In genomic region chr3:134302674-134303073, GRCh38 we compare ENCODE assay signal across 18 cellular contexts.
"Had no signal": no experiment of that assay in that cellular context is flagged by ENCODE, and none has a peak within 500 bp of the region (broad histone marks: within the 10 kb centered on the region; RNA-seq: fewer than 3 reads in every experiment).

No MANE protein-coding gene starts in this region.

- DNase-seq: activated CD4-positive, alpha-beta T cell treated with anti-CD3 and anti-CD28 coated beads, Interleukin-2, amount 50 U/mL, for 48 hours; activated naive CD4-positive, alpha-beta T cell treated with anti-CD3 and anti-CD28 coated beads, Interleukin-2, amount 10 ng/mL, durations not matched to agents 7 days and 5 days; activated T-cell treated with anti-CD3 and anti-CD28 coated beads, Interleukin-2, amount 50 U/mL, for 48 hours; amygdala; colonic mucosa; dorsolateral prefrontal cortex; effector memory CD8-positive, alpha-beta T cell; foreskin melanocyte; kidney; midbrain; natural killer cell; ovary; psoas muscle; stimulated activated CD4-positive, alpha-beta T cell treated with anti-CD3 and anti-CD28 coated beads, Interleukin-4, amount 100 ng/mL, for 24 hours; stimulated activated naive CD4-positive, alpha-beta T cell treated with Interleukin-2 at 50 U/mL for 16 hours had no signal

- ATAC-seq: effector memory CD8-positive, alpha-beta T cell; esophagus mucosa; natural killer cell; psoas muscle had no signal

- H3K27me3 ChIP-seq: colonic mucosa, dorsolateral prefrontal cortex, ovary, right atrium auricular region, upper lobe of left lung had no signal

- H3K4me3 ChIP-seq: colonic mucosa, dorsolateral prefrontal cortex, ovary, psoas muscle, right atrium auricular region, upper lobe of left lung had no signal

- H3K4me1 ChIP-seq: colonic mucosa, psoas muscle had no signal

- H3K36me3 ChIP-seq: colonic mucosa, ovary, right atrium auricular region, upper lobe of left lung had no signal

- H3K27ac ChIP-seq: colonic mucosa, dorsolateral prefrontal cortex, ovary, psoas muscle, right atrium auricular region, upper lobe of left lung had no signal

- H3K9me3 ChIP-seq: colonic mucosa, ovary, psoas muscle, right atrium auricular region, upper lobe of left lung had no signal
